1 cellular context compared by ENCODE assay signal in genomic region chr14:77485256-77485655, GRCh38.
TF ChIP-seq lines count a peak whose summit lies in the region.

No MANE protein-coding gene starts in this region.

TF ChIP-seq in SK-N-SH treated with all-trans-retinoic acid at 6 μM for 48 hours, 23 proteins besides CTCF, POLR2A, EP300 and RAD21:
- TF ChIP-seq ESRRG (CRISPR knock-in tag; IDR thresholded peaks at IDR 0.05) (no peak), ZC3H10 (CRISPR knock-in tag; IDR thresholded peaks at IDR 0.05) (no peak), ISL1 (CRISPR knock-in tag; IDR thresholded peaks at IDR 0.05) (no peak), POU6F1 (CRISPR knock-in tag; IDR thresholded peaks at IDR 0.05; ENCODE audit: borderline replicate concordance, low read depth) (no peak), RARB (CRISPR knock-in tag; IDR thresholded peaks at IDR 0.05) (no peak), ZNF8 (CRISPR knock-in tag; IDR thresholded peaks at IDR 0.05) (no peak), PATZ1 (CRISPR knock-in tag; IDR thresholded peaks at IDR 0.05; ENCODE audit: borderline replicate concordance) (no peak), ZFP30 (CRISPR knock-in tag; IDR thresholded peaks at IDR 0.05) (no peak), TCF4 (CRISPR knock-in tag; IDR thresholded peaks at IDR 0.05; ENCODE audit: borderline replicate concordance) (no peak), TSHZ2 (CRISPR knock-in tag; IDR thresholded peaks at IDR 0.05) (no peak), CSRNP3 (CRISPR knock-in tag; IDR thresholded peaks at IDR 0.05) (no peak)
